18 cellular contexts compared by ENCODE assay signal in the genomic region with DNA sequence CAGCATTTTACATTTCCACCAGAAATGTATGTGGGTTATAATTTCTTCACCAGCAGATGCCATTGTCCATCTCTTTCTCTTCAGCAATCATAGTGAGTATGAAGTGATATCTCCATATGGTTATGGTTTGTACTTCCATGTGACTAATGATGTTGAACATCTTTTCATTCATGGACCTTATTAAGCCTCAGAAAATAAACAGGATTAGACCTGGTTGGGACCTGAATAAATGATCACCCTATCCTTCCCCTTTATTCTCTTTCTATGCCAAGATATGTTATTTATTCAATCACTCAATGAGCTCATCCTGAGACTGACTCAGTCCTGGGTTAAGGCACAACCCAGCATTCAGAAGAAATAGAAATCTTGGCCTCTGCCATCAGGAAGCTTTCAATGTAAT.
DNase-seq lines count a peak whose midpoint lies in the region; ATAC-seq and TF ChIP-seq lines count a peak whose summit lies in the region.
"Had no signal": no experiment of that assay in that cellular context is flagged by ENCODE, and none has a peak within 500 bp of the region (broad histone marks: within the 10 kb centered on the region; RNA-seq: fewer than 3 reads in every experiment).

No MANE protein-coding gene starts in this region.

- no peaks in the 10 kb centered on the region for H3K36me3 ChIP-seq in left ventricle myocardium inferior
- peaks cover 6 to 21% of the 10 kb centered on the region in 2 experiments for H3K36me3 ChIP-seq in mesenchymal stem cell (ENCODE audit: control insufficient read depth in 1 of 2, insufficient read depth in 2 of 2, low read depth in 1 of 2, low read length in 2 of 2)
- H3K36me3 ChIP-seq in aorta (ENCODE audit: control insufficient read depth in 1 of 2, insufficient read depth in 2 of 2, low read length in 1 of 2): peaks cover 0 to 5% of the 10 kb centered on the region in 2 donors
- H3K36me3 ChIP-seq: gastrocnemius medialis had no signal

- no peak overlapping the region for H2BK15ac ChIP-seq in mesenchymal stem cell (ENCODE audit: low read depth, poor library complexity, severe bottlenecking)

- no peak overlapping the region for H4K8ac ChIP-seq in mesenchymal stem cell (ENCODE audit: low read length)

- intact Hi-C loops in left ventricle myocardium inferior (cut with micrococcal nuclease) (no loop called here), Right ventricle myocardium superior (cut with DNase I) (no loop called here), aorta (cut with DNase I) (no loop called here)

- no peak overlapping the region for H2BK5ac ChIP-seq in mesenchymal stem cell (ENCODE audit: low read depth, low read length, poor library complexity, severe bottlenecking)

- no peak overlapping the region for H2BK12ac ChIP-seq in mesenchymal stem cell (ENCODE audit: low read length in 2 of 2)

- H3K4ac ChIP-seq in mesenchymal stem cell (ENCODE audit: low read depth in 1 of 2, low read length in 2 of 2): no peak overlapping the region

- ATAC-seq in Right ventricle myocardium superior (ENCODE audit: poor library complexity) (no peak), GM21825 (IDR thresholded peaks at IDR 0.05; ENCODE audit: unreplicated experiment) (no peak), aorta (ENCODE audit: low FRiP score) (no peak), GM21526 (IDR thresholded peaks at IDR 0.05; ENCODE audit: low FRiP score, unreplicated experiment) (no peak)
- ATAC-seq: natural killer cell, Panc1 had no signal

- H3K79me1 ChIP-seq in mesenchymal stem cell (replicated peaks; ENCODE audit: low read length, poor library complexity, severe bottlenecking): no peaks in the 10 kb centered on the region

- no peak for TF ChIP-seq CTCF in left ventricle myocardium inferior (IDR thresholded peaks at IDR 0.05; ENCODE audit: borderline replicate concordance)

- no peak overlapping the region for H2AK5ac ChIP-seq in mesenchymal stem cell (ENCODE audit: low read length, severe bottlenecking)

- H3K27me3 ChIP-seq in left ventricle myocardium inferior (ENCODE audit: low read depth) (no peaks in the 10 kb centered on the region), mesenchymal stem cell (ENCODE audit: control insufficient read depth in 1 of 2, insufficient read depth in 1 of 2, low read length in 2 of 2) (no peaks in the 10 kb centered on the region), aorta (ENCODE audit: control insufficient read depth in 1 of 2, insufficient read depth in 2 of 2, low read length in 1 of 2) (no peaks in the 10 kb centered on the region)
- H3K27me3 ChIP-seq: gastrocnemius medialis, testis had no signal

- H3K9ac ChIP-seq in mesenchymal stem cell (ENCODE audit: low read length): peak overlapping the region; percentile 56

- H3K14ac ChIP-seq in mesenchymal stem cell (ENCODE audit: low read length in 2 of 2): no peak overlapping the region

- no peak overlapping the region for H3K23ac ChIP-seq in mesenchymal stem cell (ENCODE audit: low read length in 2 of 2)

- H3K27ac ChIP-seq in left ventricle myocardium inferior (replicated peaks) (peak overlapping the region; percentile 69), cingulate gyrus (ENCODE audit: low read depth, low read length) (peak overlapping the region; percentile 7), mesenchymal stem cell (ENCODE audit: low read length, poor library complexity, severe bottlenecking) (no peak overlapping the region), aorta (ENCODE audit: low read depth in 1 of 2, low read length in 2 of 2) (no peak overlapping the region)
- H3K27ac ChIP-seq: testis had no signal

- H3K18ac ChIP-seq in mesenchymal stem cell (ENCODE audit: low read depth in 1 of 2, low read length in 2 of 2): no peak overlapping the region

- no peak overlapping the region for H3K4me2 ChIP-seq in mesenchymal stem cell (ENCODE audit: low read length, poor library complexity, severe bottlenecking)

- no peak overlapping the region for H4K91ac ChIP-seq in mesenchymal stem cell (ENCODE audit: low read length)

- H2AFZ ChIP-seq in mesenchymal stem cell (ENCODE audit: low read depth, low read length): no peak overlapping the region

- peaks cover 38% of the 10 kb centered on the region for H3K4me1 ChIP-seq in left ventricle myocardium inferior
- H3K4me1 ChIP-seq in mesenchymal stem cell (ENCODE audit: control insufficient read depth, insufficient read depth, low read depth, low read length): peaks cover under 1% of the 10 kb centered on the region
- H3K4me1 ChIP-seq in aorta (ENCODE audit: control insufficient read depth in 1 of 2, insufficient read depth in 2 of 2, low read length in 2 of 2): peaks cover 3% of the 10 kb centered on the region in 2 donors
- H3K4me1 ChIP-seq: testis had no signal

- H3K4me3 ChIP-seq in left ventricle myocardium inferior (no peak overlapping the region), mesenchymal stem cell (ENCODE audit: insufficient read depth in 1 of 2, low read depth in 1 of 2, low read length in 2 of 2) (no peak overlapping the region), aorta (ENCODE audit: low read length in 2 of 2) (no peak overlapping the region)
- H3K4me3 ChIP-seq: gastrocnemius medialis, testis had no signal

- H2BK120ac ChIP-seq in mesenchymal stem cell (ENCODE audit: low read depth, low read length): no peak overlapping the region

- no peak for DNase-seq in left ventricle myocardium inferior
- no peak for DNase-seq in Right ventricle myocardium superior
- no peak for DNase-seq in mesenchymal stem cell
- DNase-seq in ecto neural progenitor cell (ENCODE audit: low spot score): no peak
- DNase-seq in aorta: no peak
- DNase-seq: ACHN; activated effector memory CD4-positive, alpha-beta T cell treated with Interleukin-2 at 50 U/mL for 16 hours; Calu3; natural killer cell; NCI-H1092 treated with DMSO at 0.1 percent for 48 hours; NCI-H82; stimulated activated CD4-positive, alpha-beta T cell treated with anti-CD3 and anti-CD28 coated beads, Interleukin-1b, Interleukin-23, amount 100 ng/mL, for 48 hours; testis had no signal

- H3K9me3 ChIP-seq in left ventricle myocardium inferior (replicated peaks) (no peaks in the 10 kb centered on the region), mesenchymal stem cell (ENCODE audit: control insufficient read depth, low read length) (no peaks in the 10 kb centered on the region), aorta (ENCODE audit: control insufficient read depth, low read length) (no peaks in the 10 kb centered on the region)
- H3K9me3 ChIP-seq: gastrocnemius medialis, testis had no signal

Comparison
In these comparisons a context has a peak if more than half of its experiments do, and no peak if none do; other contexts are left out.
1. H3K27ac ChIP-seq: peak in left ventricle myocardium inferior (single experiment) and cingulate gyrus (single experiment); none in mesenchymal stem cell (single experiment) and aorta (0 of 2).